ENCODE assay signal across 8 cellular contexts in the genomic region with DNA sequence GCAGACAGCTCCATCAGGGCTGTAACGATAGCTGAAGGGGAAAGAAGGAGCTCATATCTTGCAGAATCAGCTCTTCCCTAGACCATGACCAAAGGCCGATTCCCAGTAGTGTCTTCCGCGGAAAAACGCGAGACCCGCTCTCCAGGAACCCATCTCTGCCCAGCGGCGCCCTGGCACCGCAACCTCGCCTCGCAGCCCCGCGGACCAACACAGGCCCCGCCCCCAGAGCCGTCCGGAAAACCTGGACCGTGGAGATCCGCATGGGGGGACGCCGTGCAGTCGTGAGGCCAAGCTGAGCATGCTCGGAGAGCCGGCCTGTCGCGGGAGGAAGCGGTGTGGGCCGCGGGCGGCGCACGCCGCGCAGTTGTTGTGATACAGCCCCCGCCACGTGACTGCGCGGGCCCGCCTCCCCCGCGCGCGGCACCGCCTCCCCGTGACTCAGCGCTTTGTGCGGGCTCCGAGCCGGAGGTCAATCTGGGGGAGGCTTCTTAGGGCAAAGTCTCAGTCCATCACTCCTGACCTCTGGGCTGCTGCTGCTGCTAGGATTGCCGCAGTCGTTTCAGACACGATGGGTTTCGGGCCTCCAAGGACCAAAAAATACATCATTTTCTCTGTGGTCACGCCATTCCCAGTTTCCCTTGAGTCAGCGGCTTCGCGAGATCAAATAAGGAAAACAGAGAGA. TPM values are rescaled to one million over a fixed set of nuclear protein-coding genes. Genes with fewer than 3 reads are reported as not detected.
DNase-seq lines count a peak whose midpoint lies in the region; ATAC-seq and TF ChIP-seq lines count a peak whose summit lies in the region.

No MANE protein-coding gene starts in this region.

- no peaks in the 10 kb centered on the region for H3K36me3 Mint-ChIP-seq in activated naive CD8-positive, alpha-beta T cell treated with anti-CD3 and anti-CD28 coated beads for 36 hours

- TF ChIP-seq CTCF in GM10266 (IDR thresholded peaks at IDR 0.05; ENCODE audit: control insufficient read depth, insufficient read depth, low read depth, missing control alignments) (no peak), ovary (IDR thresholded peaks at IDR 0.05) (no peak), thyroid gland (IDR thresholded peaks at IDR 0.05) (peak in 1 of 6 experiments; percentile 27)

- peak overlapping the region; percentile 80 for H3K4me3 Mint-ChIP-seq in activated naive CD8-positive, alpha-beta T cell treated with anti-CD3 and anti-CD28 coated beads for 36 hours

- peak overlapping the region; percentile 39 for H3K27ac Mint-ChIP-seq in activated naive CD8-positive, alpha-beta T cell treated with anti-CD3 and anti-CD28 coated beads for 36 hours

- H3K4me3 ChIP-seq in ovary: peak overlapping the region; percentile 63
- peak overlapping the region; percentile 28 to 45 (median 37) for H3K4me3 ChIP-seq in thyroid gland (replicated peaks in 1 of 3)

- H3K27me3 Mint-ChIP-seq in activated naive CD8-positive, alpha-beta T cell treated with anti-CD3 and anti-CD28 coated beads for 36 hours: peaks cover 3% of the 10 kb centered on the region

- TF ChIP-seq POLR2A in ovary (IDR thresholded peaks at IDR 0.05): peak; percentile 61
- TF ChIP-seq POLR2A in thyroid gland (IDR thresholded peaks at IDR 0.05): peak in 1 of 2 donors; percentile 84

- peak overlapping the region; percentile 54 to 81 for H3K27ac ChIP-seq in ovary
- peak overlapping the region; percentile 80 to 96 (median 86) for H3K27ac ChIP-seq in thyroid gland

- H3K36me3 ChIP-seq in ovary (no peaks in the 10 kb centered on the region), thyroid gland (no peaks in the 10 kb centered on the region)

- 1% methylated on average over 39 to 57 of the region's 57 CpGs for WGBS in ovary, 3 donors
- 3 to 4% methylated on average over 12 to 28 of the region's 57 CpGs for WGBS in thyroid gland, 2 donors

- H3K4me1 ChIP-seq in ovary (ENCODE audit: insufficient read depth) (no peaks in the 10 kb centered on the region), thyroid gland (peaks cover 6 to 12% of the 10 kb centered on the region in 2 donors)

- no peaks in the 10 kb centered on the region for H3K27me3 ChIP-seq in ovary
- no peaks in the 10 kb centered on the region for H3K27me3 ChIP-seq in thyroid gland

- H3K9me3 ChIP-seq in ovary (no peaks in the 10 kb centered on the region), thyroid gland (no peaks in the 10 kb centered on the region)

- peak; percentile 92 for DNase-seq in GM10266 (ENCODE audit: extremely low spot score)
- DNase-seq in NCI-H1092 treated with DMSO at 0.1 percent for 48 hours (lab: John Stamatoyannopoulos, UW): peak; percentile 89
- peak; percentile 94 for DNase-seq in activated naive CD8-positive, alpha-beta T cell treated with anti-CD3 and anti-CD28 coated beads for 36 hours
- DNase-seq in Right ventricle myocardium inferior (ENCODE audit: missing footprints): peak; percentile 99
- peak; percentile 97 to 98 (median 97) for DNase-seq in ovary
- DNase-seq in thyroid gland: peak; percentile 98

- intact Hi-C loops in Right ventricle myocardium inferior (cut with DNase I) (loop anchor here (5.0 to 10.0 kb wide), 3 partner anchors 104 to 973 kb away; partner anchors contain the start of gene TRAM2), ovary (cut with DNase I) (loop anchor here in 3 of 4 donors (5.0 to 10.0 kb wide), 3 partner anchors 53 to 187 kb away; no protein-coding TSS in a partner anchor), thyroid gland (cut with DNase I) (loop anchor here (10.0 kb wide), 1 partner anchor 177 kb away; no protein-coding TSS in a partner anchor)

- peaks cover 42% of the 10 kb centered on the region for H3K4me1 Mint-ChIP-seq in activated naive CD8-positive, alpha-beta T cell treated with anti-CD3 and anti-CD28 coated beads for 36 hours

- H3K9me3 Mint-ChIP-seq in activated naive CD8-positive, alpha-beta T cell treated with anti-CD3 and anti-CD28 coated beads for 36 hours: peaks cover 2% of the 10 kb centered on the region

- ATAC-seq in HG02610 (IDR thresholded peaks at IDR 0.05; ENCODE audit: unreplicated experiment) (peak; percentile 86), SK-N-SH treated with all-trans-retinoic acid at 6 μM for 48 hours (peak; percentile 89), Right ventricle myocardium inferior (peak; percentile 97)

- TF ChIP-seq EP300 in ovary (IDR thresholded peaks at IDR 0.05): peak; percentile 76

TF ChIP-seq in SK-N-SH treated with all-trans-retinoic acid at 6 μM for 48 hours, 23 proteins besides CTCF, POLR2A, EP300 and RAD21:
- TF ChIP-seq ZNF70 (CRISPR knock-in tag; IDR thresholded peaks at IDR 0.05): peak; percentile 6; the same call in 1 of the 2 replicates
- no peak for TF ChIP-seq ZNF565 (CRISPR knock-in tag; conservative IDR thresholded peaks at IDR 0.05; ENCODE audit: low read depth)
- TF ChIP-seq ZFP3 (CRISPR knock-in tag; IDR thresholded peaks at IDR 0.05): 0 out of 2 replicates have a peak, but pooled peaks have one; percentile 3
- no peak for TF ChIP-seq CSRNP3 (CRISPR knock-in tag; IDR thresholded peaks at IDR 0.05)
- TF ChIP-seq, protein P1, sequence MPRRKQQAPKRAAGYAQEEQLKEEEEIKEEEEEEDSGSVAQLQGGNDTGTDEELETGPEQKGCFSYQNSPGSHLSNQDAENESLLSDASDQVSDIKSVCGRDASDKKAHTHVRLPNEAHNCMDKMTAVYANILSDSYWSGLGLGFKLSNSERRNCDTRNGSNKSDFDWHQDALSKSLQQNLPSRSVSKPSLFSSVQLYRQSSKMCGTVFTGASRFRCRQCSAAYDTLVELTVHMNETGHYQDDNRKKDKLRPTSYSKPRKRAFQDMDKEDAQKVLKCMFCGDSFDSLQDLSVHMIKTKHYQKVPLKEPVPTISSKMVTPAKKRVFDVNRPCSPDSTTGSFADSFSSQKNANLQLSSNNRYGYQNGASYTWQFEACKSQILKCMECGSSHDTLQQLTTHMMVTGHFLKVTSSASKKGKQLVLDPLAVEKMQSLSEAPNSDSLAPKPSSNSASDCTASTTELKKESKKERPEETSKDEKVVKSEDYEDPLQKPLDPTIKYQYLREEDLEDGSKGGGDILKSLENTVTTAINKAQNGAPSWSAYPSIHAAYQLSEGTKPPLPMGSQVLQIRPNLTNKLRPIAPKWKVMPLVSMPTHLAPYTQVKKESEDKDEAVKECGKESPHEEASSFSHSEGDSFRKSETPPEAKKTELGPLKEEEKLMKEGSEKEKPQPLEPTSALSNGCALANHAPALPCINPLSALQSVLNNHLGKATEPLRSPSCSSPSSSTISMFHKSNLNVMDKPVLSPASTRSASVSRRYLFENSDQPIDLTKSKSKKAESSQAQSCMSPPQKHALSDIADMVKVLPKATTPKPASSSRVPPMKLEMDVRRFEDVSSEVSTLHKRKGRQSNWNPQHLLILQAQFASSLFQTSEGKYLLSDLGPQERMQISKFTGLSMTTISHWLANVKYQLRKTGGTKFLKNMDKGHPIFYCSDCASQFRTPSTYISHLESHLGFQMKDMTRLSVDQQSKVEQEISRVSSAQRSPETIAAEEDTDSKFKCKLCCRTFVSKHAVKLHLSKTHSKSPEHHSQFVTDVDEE (CRISPR knock-in tag; IDR thresholded peaks at IDR 0.05): peak; percentile 22; the same call in 1 of the 2 replicates
- peak; percentile 83; the same call in 1 of the 2 replicates for TF ChIP-seq BACH2 (CRISPR knock-in tag; IDR thresholded peaks at IDR 0.05; ENCODE audit: borderline replicate concordance)
- peak; percentile 49; the same call in 1 of the 2 replicates for TF ChIP-seq CSDC2 (CRISPR knock-in tag; IDR thresholded peaks at IDR 0.05)

RNA-seq across cellular contexts. Expression of gene GCLC, which starts 3.1 kb away (rescaled TPM):
- 10 to 100 TPM; 25.3 to 29.6 TPM for total RNA-seq in activated naive CD8-positive, alpha-beta T cell treated with anti-CD3 and anti-CD28 coated beads for 36 hours
- total RNA-seq in Right ventricle myocardium inferior (26.7 TPM), ovary (10 to 100 TPM; 17.8 to 42.8 (median 29.4) TPM), thyroid gland (100 to 1,000 TPM in 1 of 4 donors, 10 to 100 TPM in 3; 67.3 to 210 (median 82.0) TPM)
- 10 to 100 TPM in 1 of 2 donors, 1 to 10 TPM in 1; 9.0 to 50.4 TPM for polyA plus RNA-seq in ovary

Comparison
In these comparisons a context has a peak if more than half of its experiments do, and no peak if none do; other contexts are left out.
1. Peak in every context shown above with its lines: DNase-seq, ATAC-seq, H3K4me3 ChIP-seq and H3K27ac ChIP-seq.